Comparison of ENCODE assay signal across 10 cellular contexts in genomic region chr5:61051267-61051666, GRCh38.
A peak's percentile ranks its signal among the peaks of the same experiment; 100 is the strongest.
DNase-seq lines count a peak whose midpoint lies in the region; ATAC-seq and TF ChIP-seq lines count a peak whose summit lies in the region.
"Had no signal": no experiment of that assay in that cellular context is flagged by ENCODE, and none has a peak within 500 bp of the region (broad histone marks: within the 10 kb centered on the region; RNA-seq: fewer than 3 reads in every experiment).

No MANE protein-coding gene starts in this region.

- CTCF ChIA-PET in CD4-positive, alpha-beta memory T cell (lab: Charles Lee; ENCODE audit: partially characterized antibody): interaction anchor here (5.8 kb wide), 1 partner anchor 606 kb away, joined by 107 read pairs; no protein-coding TSS in a partner anchor

- H3K36me3 Mint-ChIP-seq in CD4-positive, alpha-beta memory T cell: peaks cover 2 to 14% of the 10 kb centered on the region in 2 donors

- no peaks in the 10 kb centered on the region for H3K9me3 ChIP-seq in CD4-positive, alpha-beta memory T cell (ENCODE audit: control insufficient read depth in 1 of 2, low read length in 2 of 2)
- no peaks in the 10 kb centered on the region for H3K9me3 ChIP-seq in uterus

- no peak overlapping the region for H3K4me3 ChIP-seq in CD4-positive, alpha-beta memory T cell (ENCODE audit: low read length in 2 of 2)
- H3K4me3 ChIP-seq in uterus: no peak overlapping the region

- peaks cover 0 to 3% (median 0%) of the 10 kb centered on the region in 8 donors for H3K9me3 Mint-ChIP-seq in CD4-positive, alpha-beta memory T cell

- H3K27me3 ChIP-seq in foreskin keratinocyte (no peaks in the 10 kb centered on the region), uterus (no peaks in the 10 kb centered on the region)
- no peaks in the 10 kb centered on the region for H3K27me3 ChIP-seq in CD4-positive, alpha-beta memory T cell (ENCODE audit: insufficient read depth, low read length)

- no peaks in the 10 kb centered on the region for H3K36me3 ChIP-seq in CD4-positive, alpha-beta memory T cell (ENCODE audit: insufficient read depth, low read length)
- H3K36me3 ChIP-seq in uterus: no peaks in the 10 kb centered on the region

- TF ChIP-seq CTCF in foreskin keratinocyte (conservative IDR thresholded peaks at IDR 0.05) (no peak), uterus (IDR thresholded peaks at IDR 0.05) (no peak)

- ATAC-seq in HG02610 (IDR thresholded peaks at IDR 0.05; ENCODE audit: unreplicated experiment) (peak; percentile 39), foreskin keratinocyte (peak; percentile 41), Right ventricle myocardium inferior (no peak)

- H3K27ac Mint-ChIP-seq in CD4-positive, alpha-beta memory T cell: no peak overlapping the region

- intact Hi-C loops in Right ventricle myocardium inferior (cut with DNase I) (no loop called here), uterus (cut with DNase I; ENCODE audit: low total_unique reads) (no loop called here)
- intact Hi-C loops in CD4-positive, alpha-beta memory T cell (cut with micrococcal nuclease): no loop called here

- POLR2A ChIA-PET in CD4-positive, alpha-beta memory T cell (lab: Charles Lee; ENCODE audit: partially characterized antibody): no interaction called here

- H3K27me3 Mint-ChIP-seq in CD4-positive, alpha-beta memory T cell: no peaks in the 10 kb centered on the region

- H3K27ac ChIP-seq in foreskin keratinocyte (no peak overlapping the region), uterus (no peak overlapping the region)
- no peak overlapping the region for H3K27ac ChIP-seq in CD4-positive, alpha-beta memory T cell (ENCODE audit: low read depth, low read length)

- H3K4me1 Mint-ChIP-seq in CD4-positive, alpha-beta memory T cell: peaks cover 0 to 2% (median 0%) of the 10 kb centered on the region in 4 donors

- H3K4me1 ChIP-seq in foreskin keratinocyte: peaks cover 50% of the 10 kb centered on the region
- H3K4me1 ChIP-seq in CD4-positive, alpha-beta memory T cell (ENCODE audit: insufficient read depth, low read length): no peaks in the 10 kb centered on the region
- no peaks in the 10 kb centered on the region for H3K4me1 ChIP-seq in uterus

- no peak overlapping the region for H3K4me3 Mint-ChIP-seq in CD4-positive, alpha-beta memory T cell

- TF ChIP-seq POLR2A in uterus (IDR thresholded peaks at IDR 0.05): no peak

- DNase-seq in SW 1271 (lab: John Stamatoyannopoulos, UW) (peak; percentile 60 to 89), foreskin keratinocyte (peak in 1 of 2 donors; percentile 64), Right ventricle myocardium inferior (ENCODE audit: missing footprints) (no peak), uterus (no peak), ureter (ENCODE audit: low spot score) (no peak)
- DNase-seq in CD4-positive, alpha-beta memory T cell: no peak
- DNase-seq: anterior cingulate cortex, NCI-H1694, retina had no signal

Comparison
In these comparisons a context has a peak if more than half of its experiments do, and no peak if none do; other contexts are left out.
1. DNase-seq: peak in SW 1271 (2 of 2); none in Right ventricle myocardium inferior (single experiment), CD4-positive, alpha-beta memory T cell (0 of 5), uterus (0 of 2) and ureter (single experiment).